In the genomic region with DNA sequence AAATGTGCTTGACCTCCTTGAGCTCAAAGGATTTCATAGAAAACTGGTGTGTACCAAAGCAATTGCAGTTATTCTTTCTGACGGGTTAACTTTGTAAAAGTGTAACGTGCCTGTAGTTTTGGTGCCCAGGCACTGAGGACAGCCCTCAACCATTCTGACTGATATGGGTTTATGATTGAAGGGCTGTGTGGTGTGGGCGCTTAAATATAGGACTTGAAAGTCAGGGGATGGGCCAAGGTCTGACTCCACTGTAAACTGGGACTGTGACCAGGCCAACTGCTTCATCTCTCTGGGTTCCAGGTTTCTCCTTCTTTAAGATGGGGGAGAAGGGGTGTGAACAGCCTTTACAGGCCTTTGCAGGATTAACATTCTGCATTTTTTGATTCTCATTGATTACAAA, we compare ENCODE assay signal across 21 cellular contexts.
DNase-seq lines count a peak whose midpoint lies in the region; ATAC-seq, FAIRE-seq and TF ChIP-seq lines count a peak whose summit lies in the region.
"Had no signal": no experiment of that assay in that cellular context is flagged by ENCODE, and none has a peak within 500 bp of the region (broad histone marks: within the 10 kb centered on the region; RNA-seq: fewer than 3 reads in every experiment).

No MANE protein-coding gene starts in this region.

- no peak overlapping the region for H3K27ac Mint-ChIP-seq in stimulated activated naive CD8-positive, alpha-beta T cell treated with anti-CD3 and anti-CD28 coated beads, Interleukin-15, amount 100 ng/mL, for 72 hours
- H3K27ac Mint-ChIP-seq: CD4-positive, CD25-positive, alpha-beta regulatory T cell; CD8-positive, alpha-beta memory T cell; H9 had no signal

- no peak overlapping the region for H3K27ac ChIP-seq in esophagus muscularis mucosa (replicated peaks in 1 of 4)
- H3K27ac ChIP-seq: 22Rv1 had no signal

- no peaks in the 10 kb centered on the region for H3K36me3 ChIP-seq in esophagus muscularis mucosa
- H3K36me3 ChIP-seq: BE2C had no signal

- no peak for TF ChIP-seq CTCF in esophagus muscularis mucosa (IDR thresholded peaks at IDR 0.05)

- ATAC-seq in GM19463 (IDR thresholded peaks at IDR 0.05; ENCODE audit: unreplicated experiment) (peak; percentile 71), HG03354 (IDR thresholded peaks at IDR 0.05; ENCODE audit: poor library complexity, severe bottlenecking, unreplicated experiment) (peak; percentile 77), HG03280 (IDR thresholded peaks at IDR 0.05; ENCODE audit: unreplicated experiment) (no peak)
- ATAC-seq in stimulated activated naive CD8-positive, alpha-beta T cell treated with anti-CD3 and anti-CD28 coated beads, Interleukin-15, amount 100 ng/mL, for 72 hours: no peak
- ATAC-seq: K562 had no signal

- no peak overlapping the region for H3K4me3 ChIP-seq in esophagus muscularis mucosa
- H3K4me3 ChIP-seq: K562 had no signal

- intact Hi-C loops in esophagus muscularis mucosa (cut with DNase I): no loop called here

- 94% methylated on average over 3 of the region's 3 CpGs for WGBS in esophagus muscularis mucosa

- no peak for TF ChIP-seq EP300 in esophagus muscularis mucosa (IDR thresholded peaks at IDR 0.05)

- no peak overlapping the region for H3K4me3 Mint-ChIP-seq in stimulated activated naive CD8-positive, alpha-beta T cell treated with anti-CD3 and anti-CD28 coated beads, Interleukin-15, amount 100 ng/mL, for 72 hours
- H3K4me3 Mint-ChIP-seq: CD4-positive, CD25-positive, alpha-beta regulatory T cell; CD8-positive, alpha-beta memory T cell; H9 had no signal

- H3K9me3 ChIP-seq in esophagus muscularis mucosa: no peaks in the 10 kb centered on the region
- H3K9me3 ChIP-seq: BE2C, Caco-2 had no signal

- peaks cover 0 to 13% (median 13%) of the 10 kb centered on the region in 4 donors for H3K4me1 ChIP-seq in esophagus muscularis mucosa
- H3K4me1 ChIP-seq: BE2C, Caco-2 had no signal

- no peaks in the 10 kb centered on the region for H3K27me3 Mint-ChIP-seq in stimulated activated naive CD8-positive, alpha-beta T cell treated with anti-CD3 and anti-CD28 coated beads, Interleukin-15, amount 100 ng/mL, for 72 hours
- H3K27me3 Mint-ChIP-seq: CD4-positive, CD25-positive, alpha-beta regulatory T cell had no signal

- no peak for DNase-seq in GM18507 (ENCODE audit: extremely low spot score, insufficient read length, low read depth)
- DNase-seq in esophagus muscularis mucosa (ENCODE audit: extremely low spot score): peak; percentile 26
- no peak for DNase-seq in AG08396 (ENCODE audit: low spot score)
- DNase-seq in 8988T: no peak
- no peak for DNase-seq in stimulated activated naive CD8-positive, alpha-beta T cell treated with anti-CD3 and anti-CD28 coated beads, Interleukin-15, amount 100 ng/mL, for 72 hours
- DNase-seq: BE2C; C1 segment of cervical spinal cord; Caco-2; CD4-positive, CD25-positive, alpha-beta regulatory T cell; CD8-positive, alpha-beta memory T cell; GDM1; H9 had no signal

- peaks cover 0 to 14% of the 10 kb centered on the region in 2 donors for H3K9me3 Mint-ChIP-seq in stimulated activated naive CD8-positive, alpha-beta T cell treated with anti-CD3 and anti-CD28 coated beads, Interleukin-15, amount 100 ng/mL, for 72 hours
- H3K9me3 Mint-ChIP-seq: CD8-positive, alpha-beta memory T cell; H9 had no signal

- TF ChIP-seq POLR2A in esophagus muscularis mucosa (IDR thresholded peaks at IDR 0.05; ENCODE audit: low read depth): no peak

- peak; percentile 56 for FAIRE-seq in GM18507 (lab: Jason Lieb, UNC)
- FAIRE-seq: D721Med, GM12892, H1, HTR-8/SVneo, K562 had no signal

- H3K4me1 Mint-ChIP-seq in stimulated activated naive CD8-positive, alpha-beta T cell treated with anti-CD3 and anti-CD28 coated beads, Interleukin-15, amount 100 ng/mL, for 72 hours: peaks cover 14% of the 10 kb centered on the region
- H3K4me1 Mint-ChIP-seq: H9 had no signal

- H3K27me3 ChIP-seq in esophagus muscularis mucosa: no peaks in the 10 kb centered on the region
- H3K27me3 ChIP-seq: BE2C had no signal

Comparison
In these comparisons a context has a peak if more than half of its experiments do, and no peak if none do; other contexts are left out.
1. ATAC-seq: peak in GM19463 (single experiment) and HG03354 (single experiment); none in HG03280 (single experiment) and stimulated activated naive CD8-positive, alpha-beta T cell treated with anti-CD3 and anti-CD28 coated beads, Interleukin-15, amount 100 ng/mL, for 72 hours (single experiment).